34 cellular contexts compared by ENCODE assay signal in the genomic region with DNA sequence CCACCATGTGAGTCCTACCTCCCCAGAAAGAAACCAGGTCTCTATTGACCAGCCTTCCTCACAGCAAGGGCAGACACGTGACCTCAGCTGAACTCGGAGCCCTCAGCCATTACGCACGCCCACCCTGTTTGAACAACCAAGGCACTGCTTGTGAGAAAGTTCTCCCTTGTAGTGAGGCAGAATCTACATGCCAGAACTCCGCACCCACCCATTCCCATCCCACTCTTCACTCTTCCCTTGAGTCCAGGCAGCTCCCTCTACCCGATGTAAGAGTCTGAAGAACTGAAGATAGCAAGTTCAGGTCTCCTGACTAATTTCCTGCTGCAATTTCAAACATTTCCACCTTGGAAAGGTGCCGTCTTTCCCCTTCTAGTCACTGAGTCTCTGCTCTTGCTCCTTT. TPM values are rescaled to one million over a fixed set of nuclear protein-coding genes. Genes with fewer than 3 reads are reported as not detected.
"Had no signal": no experiment of that assay in that cellular context is flagged by ENCODE, and none has a peak within 500 bp of the region (broad histone marks: within the 10 kb centered on the region; RNA-seq: fewer than 3 reads in every experiment).

No MANE protein-coding gene starts in this region.

- DNase-seq: activated CD4-positive, alpha-beta memory T cell treated with anti-CD3 and anti-CD28 coated beads, Interleukin-2, amount 10 ng/mL, durations not matched to agents 7 days and 5 days; activated CD4-positive, alpha-beta T cell treated with anti-CD3 and anti-CD28 coated beads for 1 hour; activated CD4-positive, alpha-beta T cell treated with anti-CD3 and anti-CD28 coated beads for 4 hours; activated CD4-positive, alpha-beta T cell treated with anti-CD3 and anti-CD28 coated beads, Interleukin-2, amount 10 ng/mL, durations not matched to agents 7 days and 5 days; activated CD4-positive, alpha-beta T cell treated with anti-CD3 and anti-CD28 coated beads, Interleukin-2, amount 50 U/mL, for 4 hours; activated CD8-positive, alpha-beta memory T cell treated with anti-CD3 and anti-CD28 coated beads, Interleukin-2, amount 50 U/mL, for 48 hours; activated effector memory CD4-positive, alpha-beta T cell treated with Interleukin-2 at 50 U/mL for 16 hours; activated naive CD4-positive, alpha-beta T cell treated with anti-CD3 and anti-CD28 coated beads for 36 hours; activated naive CD8-positive, alpha-beta T cell treated with anti-CD3 and anti-CD28 coated beads for 36 hours; activated naive CD8-positive, alpha-beta T cell treated with anti-CD3 and anti-CD28 coated beads, Interleukin-2, amount 50 U/mL, for 24 hours; activated T-cell treated with anti-CD3 and anti-CD28 coated beads for 4 hours; activated T-cell treated with anti-CD3 and anti-CD28 coated beads, Interleukin-2, amount 50 U/mL, for 24 hours; activated T-cell treated with anti-CD3 and anti-CD28 coated beads, Interleukin-2, amount 50 U/mL, for 72 hours; adrenal gland; amygdala; aorta; central memory CD4-positive, alpha-beta T cell; cerebellar nuclear complex; colonic mucosa; effector memory CD4-positive, alpha-beta T cell; endodermal cell; erythroblast; foreskin keratinocyte; gastrocnemius medialis; heart right ventricle; T-helper 2 cell had no signal

- H3K9me3 Mint-ChIP-seq: activated CD4-positive, alpha-beta memory T cell treated with anti-CD3 and anti-CD28 coated beads, Interleukin-2, amount 10 ng/mL, durations not matched to agents 7 days and 5 days; activated CD4-positive, alpha-beta T cell treated with anti-CD3 and anti-CD28 coated beads, Interleukin-2, amount 10 ng/mL, durations not matched to agents 7 days and 5 days; activated naive CD4-positive, alpha-beta T cell treated with anti-CD3 and anti-CD28 coated beads for 36 hours; activated naive CD4-positive, alpha-beta T cell treated with anti-CD3 and anti-CD28 coated beads, Interleukin-2, amount 50 U/mL, for 24 hours; activated naive CD8-positive, alpha-beta T cell treated with anti-CD3 and anti-CD28 coated beads for 36 hours; activated naive CD8-positive, alpha-beta T cell treated with anti-CD3 and anti-CD28 coated beads, Interleukin-2, amount 50 U/mL, for 24 hours; activated T-cell treated with anti-CD3 and anti-CD28 coated beads, Interleukin-2, amount 50 U/mL, for 24 hours; activated T-cell treated with anti-CD3 and anti-CD28 coated beads, Interleukin-2, amount 50 U/mL, for 72 hours; activated T-helper 17 cell treated with anti-CD3 and anti-CD28 coated beads, Interleukin-2, amount 50 U/mL, for 72 hours; endodermal cell had no signal

- H3K36me3 Mint-ChIP-seq: activated naive CD4-positive, alpha-beta T cell treated with anti-CD3 and anti-CD28 coated beads, Interleukin-2, amount 50 U/mL, for 24 hours; activated naive CD8-positive, alpha-beta T cell treated with anti-CD3 and anti-CD28 coated beads for 36 hours had no signal

- H3K79me2 ChIP-seq: hepatocyte had no signal

- H3K36me3 ChIP-seq: adrenal gland, breast epithelium, cardiac muscle cell, colonic mucosa, gastrocnemius medialis had no signal

- H3K9me3 ChIP-seq: adrenal gland, breast epithelium, colonic mucosa, esophagus muscularis mucosa, gastrocnemius medialis, heart right ventricle had no signal

- H3K27ac Mint-ChIP-seq: activated CD4-positive, alpha-beta memory T cell treated with anti-CD3 and anti-CD28 coated beads, Interleukin-2, amount 10 ng/mL, durations not matched to agents 7 days and 5 days; activated CD4-positive, alpha-beta T cell treated with anti-CD3 and anti-CD28 coated beads, Interleukin-2, amount 10 ng/mL, durations not matched to agents 7 days and 5 days; activated naive CD4-positive, alpha-beta T cell treated with anti-CD3 and anti-CD28 coated beads for 36 hours; activated naive CD4-positive, alpha-beta T cell treated with anti-CD3 and anti-CD28 coated beads, Interleukin-2, amount 50 U/mL, for 24 hours; activated naive CD8-positive, alpha-beta T cell treated with anti-CD3 and anti-CD28 coated beads for 36 hours; activated naive CD8-positive, alpha-beta T cell treated with anti-CD3 and anti-CD28 coated beads, Interleukin-2, amount 50 U/mL, for 24 hours; activated T-cell treated with anti-CD3 and anti-CD28 coated beads, Interleukin-2, amount 50 U/mL, for 24 hours; activated T-cell treated with anti-CD3 and anti-CD28 coated beads, Interleukin-2, amount 50 U/mL, for 72 hours; activated T-helper 17 cell treated with anti-CD3 and anti-CD28 coated beads, Interleukin-2, amount 50 U/mL, for 72 hours; endodermal cell had no signal

- H3K4me3 Mint-ChIP-seq: activated CD4-positive, alpha-beta memory T cell treated with anti-CD3 and anti-CD28 coated beads, Interleukin-2, amount 10 ng/mL, durations not matched to agents 7 days and 5 days; activated CD4-positive, alpha-beta T cell treated with anti-CD3 and anti-CD28 coated beads, Interleukin-2, amount 10 ng/mL, durations not matched to agents 7 days and 5 days; activated naive CD4-positive, alpha-beta T cell treated with anti-CD3 and anti-CD28 coated beads for 36 hours; activated naive CD4-positive, alpha-beta T cell treated with anti-CD3 and anti-CD28 coated beads, Interleukin-2, amount 50 U/mL, for 24 hours; activated naive CD8-positive, alpha-beta T cell treated with anti-CD3 and anti-CD28 coated beads for 36 hours; activated naive CD8-positive, alpha-beta T cell treated with anti-CD3 and anti-CD28 coated beads, Interleukin-2, amount 50 U/mL, for 24 hours; activated T-cell treated with anti-CD3 and anti-CD28 coated beads, Interleukin-2, amount 50 U/mL, for 24 hours; activated T-cell treated with anti-CD3 and anti-CD28 coated beads, Interleukin-2, amount 50 U/mL, for 72 hours; activated T-helper 17 cell treated with anti-CD3 and anti-CD28 coated beads, Interleukin-2, amount 50 U/mL, for 72 hours; endodermal cell had no signal

- H3K4me3 ChIP-seq: adrenal gland, breast epithelium, cardiac muscle cell, colonic mucosa, esophagus muscularis mucosa, gastrocnemius medialis, heart right ventricle, hepatocyte had no signal

- H3K4me2 ChIP-seq: hepatocyte had no signal

- H3K27ac ChIP-seq: adrenal gland, breast epithelium, cardiac muscle cell, colonic mucosa, esophagus muscularis mucosa, foreskin keratinocyte, gastrocnemius medialis, heart right ventricle, hepatocyte had no signal

- H2AFZ ChIP-seq: hepatocyte had no signal

- ATAC-seq: activated naive CD8-positive, alpha-beta T cell treated with anti-CD3 and anti-CD28 coated beads, Interleukin-2, amount 50 U/mL, for 24 hours; activated T-cell treated with anti-CD3 and anti-CD28 coated beads, Interleukin-2, amount 50 U/mL, for 72 hours; activated T-helper 17 cell treated with anti-CD3 and anti-CD28 coated beads, Interleukin-2, amount 50 U/mL, for 72 hours; foreskin keratinocyte; gastrocnemius medialis; heart right ventricle had no signal

- H3K4me1 ChIP-seq: adrenal gland, breast epithelium, colonic mucosa, foreskin keratinocyte had no signal

- H3K4me1 Mint-ChIP-seq: endodermal cell had no signal

RNA-seq across cellular contexts. Expression of gene NOVA2, which starts 6.4 kb away (rescaled TPM):
- total RNA-seq: activated naive CD4-positive, alpha-beta T cell treated with anti-CD3 and anti-CD28 coated beads for 36 hours; activated naive CD8-positive, alpha-beta T cell treated with anti-CD3 and anti-CD28 coated beads for 36 hours; foreskin keratinocyte; hepatocyte had no signal

RNA-seq across cellular contexts. Expression of gene NANOS2, which starts 52.7 kb away (rescaled TPM):
- total RNA-seq: activated CD4-positive, alpha-beta memory T cell treated with anti-CD3 and anti-CD28 coated beads, Interleukin-2, amount 10 ng/mL, durations not matched to agents 7 days and 5 days; activated CD4-positive, alpha-beta T cell treated with anti-CD3 and anti-CD28 coated beads, Interleukin-2, amount 10 ng/mL, durations not matched to agents 7 days and 5 days; activated naive CD4-positive, alpha-beta T cell treated with anti-CD3 and anti-CD28 coated beads for 36 hours; activated naive CD8-positive, alpha-beta T cell treated with anti-CD3 and anti-CD28 coated beads for 36 hours; activated T-cell treated with anti-CD3 and anti-CD28 coated beads, Interleukin-2, amount 50 U/mL, for 72 hours; activated T-helper 17 cell treated with anti-CD3 and anti-CD28 coated beads, Interleukin-2, amount 50 U/mL, for 72 hours; adrenal gland; aorta; breast epithelium; cardiac muscle cell; colonic mucosa; dermis microvascular lymphatic vessel endothelial cell; endodermal cell; esophagus muscularis mucosa; foreskin keratinocyte; gastrocnemius medialis; heart right ventricle; hepatocyte; T-helper 1 cell treated with Interleukin-12 subunit alpha and Interleukin-12 subunit beta and Interleukin-4 antibody, amounts not matched to agents 30 ng/mL and 1 ng/mL, for 36 hours had no signal
- polyA plus RNA-seq: adrenal gland, aorta, cardiac muscle cell, foreskin keratinocyte, heart right ventricle, hepatocyte had no signal

RNA-seq across cellular contexts. Expression of gene PGLYRP1, which starts 55.6 kb away (rescaled TPM):
- total RNA-seq: activated CD4-positive, alpha-beta memory T cell treated with anti-CD3 and anti-CD28 coated beads, Interleukin-2, amount 10 ng/mL, durations not matched to agents 7 days and 5 days; activated CD4-positive, alpha-beta T cell treated with anti-CD3 and anti-CD28 coated beads, Interleukin-2, amount 10 ng/mL, durations not matched to agents 7 days and 5 days; activated naive CD4-positive, alpha-beta T cell treated with anti-CD3 and anti-CD28 coated beads for 36 hours; activated naive CD8-positive, alpha-beta T cell treated with anti-CD3 and anti-CD28 coated beads for 36 hours; activated T-cell treated with anti-CD3 and anti-CD28 coated beads, Interleukin-2, amount 50 U/mL, for 72 hours; activated T-helper 17 cell treated with anti-CD3 and anti-CD28 coated beads, Interleukin-2, amount 50 U/mL, for 72 hours; adrenal gland; breast epithelium; cardiac muscle cell; colonic mucosa; dermis microvascular lymphatic vessel endothelial cell; endodermal cell; foreskin keratinocyte; gastrocnemius medialis; hepatocyte; T-helper 1 cell treated with Interleukin-12 subunit alpha and Interleukin-12 subunit beta and Interleukin-4 antibody, amounts not matched to agents 30 ng/mL and 1 ng/mL, for 36 hours had no signal
- polyA plus RNA-seq: foreskin keratinocyte, hepatocyte had no signal
